10 cellular contexts compared by ENCODE assay signal in the genomic region with DNA sequence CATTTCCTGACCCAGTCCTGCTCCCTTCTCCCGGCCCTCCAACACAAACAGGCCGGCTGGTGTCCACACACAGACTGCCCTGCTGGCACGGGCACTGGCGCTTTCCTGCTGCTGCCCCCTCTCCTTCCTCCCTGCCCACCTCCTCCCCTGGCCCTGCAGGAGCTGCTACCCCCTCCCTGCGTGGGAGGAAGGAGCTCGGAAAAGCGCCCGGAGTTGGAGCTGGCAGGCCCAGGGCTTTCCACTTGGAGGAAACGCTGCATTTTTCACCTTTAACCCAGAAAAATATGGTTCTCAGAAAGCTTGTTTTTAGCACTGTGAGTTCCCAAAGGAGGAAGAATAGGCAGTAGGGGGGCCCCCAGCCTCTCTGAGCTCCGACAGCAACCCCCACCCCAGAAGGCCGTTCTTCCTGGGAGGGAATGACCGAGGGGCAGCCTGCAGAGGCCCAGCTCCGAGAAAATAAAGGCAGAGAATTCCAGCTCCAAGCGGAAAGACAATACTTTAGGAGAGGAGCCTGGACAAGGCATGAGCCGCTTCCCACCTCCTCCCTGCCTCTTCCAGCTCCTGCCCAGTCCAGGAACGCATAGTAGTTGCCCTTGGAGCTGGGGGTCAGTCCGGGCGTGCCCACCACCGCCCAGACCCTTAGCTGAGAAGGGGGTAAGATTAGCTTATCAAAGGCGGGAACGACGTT.
DNase-seq lines count a peak whose midpoint lies in the region; ATAC-seq and TF ChIP-seq lines count a peak whose summit lies in the region.
"Had no signal": no experiment of that assay in that cellular context is flagged by ENCODE, and none has a peak within 500 bp of the region (broad histone marks: within the 10 kb centered on the region; RNA-seq: fewer than 3 reads in every experiment).

No MANE protein-coding gene starts in this region.

- TF ChIP-seq CTCF in liver (IDR thresholded peaks at IDR 0.05; ENCODE audit: low read depth, low read length, missing input control) (no peak), smooth muscle cell (IDR thresholded peaks at IDR 0.05; ENCODE audit: borderline replicate concordance, insufficient read depth, poor library complexity, severe bottlenecking) (no peak), endodermal cell (conservative IDR thresholded peaks at IDR 0.05) (no peak)

- H3K27ac ChIP-seq in liver (ENCODE audit: low read depth in 1 of 2, low read length in 2 of 2) (peak overlapping the region; percentile 65 to 76), smooth muscle cell (ENCODE audit: low read depth) (peak overlapping the region; percentile 49), endodermal cell (ENCODE audit: low read depth, low read length) (no peak overlapping the region)

- no peak overlapping the region for H3K4me3 Mint-ChIP-seq in stimulated activated naive CD8-positive, alpha-beta T cell treated with anti-CD3 and anti-CD28 coated beads, Interleukin-15, amount 100 ng/mL, for 72 hours
- H3K4me3 Mint-ChIP-seq in activated CD8-positive, alpha-beta memory T cell treated with anti-CD3 and anti-CD28 coated beads, Interleukin-2, amount 10 ng/mL, durations not matched to agents 7 days and 5 days = no peak overlapping the region
- H3K4me3 Mint-ChIP-seq in endodermal cell = no peak overlapping the region
- H3K4me3 Mint-ChIP-seq: activated CD8-positive, alpha-beta T cell treated with anti-CD3 and anti-CD28 coated beads, Interleukin-2, amount 10 ng/mL, durations not matched to agents 7 days and 5 days had no signal

- CTCF ChIA-PET in activated CD8-positive, alpha-beta memory T cell treated with anti-CD3 and anti-CD28 coated beads, Interleukin-2, amount 10 ng/mL, durations not matched to agents 7 days and 5 days (lab: Charles Lee) = interaction anchor here (0.8 kb wide), 1 partner anchor 47 kb away, joined by 3 read pairs; no protein-coding TSS in a partner anchor

- DNase-seq in HCEC 1CT = peak; percentile 45
- DNase-seq in dermis microvascular lymphatic vessel endothelial cell (ENCODE audit: low read depth in 2 of 2) = peak; percentile 52 to 89
- DNase-seq in smooth muscle cell (lab: John Stamatoyannopoulos, UW; ENCODE audit: unreplicated experiment) = no peak
- no peak for DNase-seq in stimulated activated naive CD8-positive, alpha-beta T cell treated with anti-CD3 and anti-CD28 coated beads, Interleukin-15, amount 100 ng/mL, for 72 hours
- DNase-seq in activated CD8-positive, alpha-beta memory T cell treated with anti-CD3 and anti-CD28 coated beads, Interleukin-2, amount 10 ng/mL, durations not matched to agents 7 days and 5 days = no peak
- DNase-seq in endodermal cell = no peak
- DNase-seq: activated CD8-positive, alpha-beta T cell treated with anti-CD3 and anti-CD28 coated beads, Interleukin-2, amount 10 ng/mL, durations not matched to agents 7 days and 5 days; DMS53 had no signal

- H3K36me3 Mint-ChIP-seq in activated CD8-positive, alpha-beta memory T cell treated with anti-CD3 and anti-CD28 coated beads, Interleukin-2, amount 10 ng/mL, durations not matched to agents 7 days and 5 days = no peaks in the 10 kb centered on the region
- H3K36me3 Mint-ChIP-seq in endodermal cell (ENCODE audit: low read depth) = no peaks in the 10 kb centered on the region

- H2AFZ ChIP-seq in smooth muscle cell (ENCODE audit: low read depth) = no peak overlapping the region

- H3K9me3 ChIP-seq in liver (ENCODE audit: control insufficient read depth in 4 of 4, low read length in 3 of 4) = no peaks in the 10 kb centered on the region
- no peaks in the 10 kb centered on the region for H3K9me3 ChIP-seq in smooth muscle cell (replicated peaks; ENCODE audit: low read depth)
- H3K9me3 ChIP-seq in endodermal cell (ENCODE audit: control insufficient read depth, low read length) = no peaks in the 10 kb centered on the region

- H3K4me2 ChIP-seq in smooth muscle cell = peak overlapping the region; percentile 26

- WGBS in liver = 62% methylated on average over 22 of the region's 22 CpGs
- 57% methylated on average over 22 of the region's 22 CpGs for WGBS in smooth muscle cell (ENCODE audit: low lambda C conversion rate)
- 68 to 79% methylated on average over 8 to 22 of the region's 22 CpGs for WGBS in endodermal cell (ENCODE audit: insufficient coverage in 1 of 2, insufficient read length in 1 of 2), 2 experiments

- no peak for TF ChIP-seq RAD21 in liver (IDR thresholded peaks at IDR 0.05)

- peaks cover 17% of the 10 kb centered on the region for H3K27me3 Mint-ChIP-seq in stimulated activated naive CD8-positive, alpha-beta T cell treated with anti-CD3 and anti-CD28 coated beads, Interleukin-15, amount 100 ng/mL, for 72 hours
- peaks cover 29% of the 10 kb centered on the region for H3K27me3 Mint-ChIP-seq in activated CD8-positive, alpha-beta memory T cell treated with anti-CD3 and anti-CD28 coated beads, Interleukin-2, amount 10 ng/mL, durations not matched to agents 7 days and 5 days
- peaks cover 13% of the 10 kb centered on the region for H3K27me3 Mint-ChIP-seq in endodermal cell (ENCODE audit: insufficient read depth)

- H3K4me3 ChIP-seq in liver (ENCODE audit: low read depth in 1 of 3, low read length in 3 of 3) = no peak overlapping the region
- no peak overlapping the region for H3K4me3 ChIP-seq in smooth muscle cell
- H3K4me3 ChIP-seq in endodermal cell (ENCODE audit: low read length) = no peak overlapping the region

- H3K27me3 ChIP-seq in liver (ENCODE audit: control insufficient read depth in 4 of 4, insufficient read depth in 4 of 4, low read length in 3 of 4) (peaks cover 0 to 3% (median 0%) of the 10 kb centered on the region in 4 donors), smooth muscle cell (ENCODE audit: low read depth) (no peaks in the 10 kb centered on the region), endodermal cell (ENCODE audit: control insufficient read depth, insufficient read depth, low read length, poor library complexity, severe bottlenecking) (no peaks in the 10 kb centered on the region)

- H3K4me1 Mint-ChIP-seq in stimulated activated naive CD8-positive, alpha-beta T cell treated with anti-CD3 and anti-CD28 coated beads, Interleukin-15, amount 100 ng/mL, for 72 hours = no peaks in the 10 kb centered on the region
- H3K4me1 Mint-ChIP-seq in activated CD8-positive, alpha-beta memory T cell treated with anti-CD3 and anti-CD28 coated beads, Interleukin-2, amount 10 ng/mL, durations not matched to agents 7 days and 5 days = no peaks in the 10 kb centered on the region
- H3K4me1 Mint-ChIP-seq in endodermal cell = peaks cover 12% of the 10 kb centered on the region

- no peaks in the 10 kb centered on the region for H3K79me2 ChIP-seq in smooth muscle cell (ENCODE audit: low read depth)

- H3K36me3 ChIP-seq in liver (ENCODE audit: control insufficient read depth in 4 of 4, insufficient read depth in 3 of 4, low read depth in 1 of 4, low read length in 3 of 4) (no peaks in the 10 kb centered on the region), smooth muscle cell (ENCODE audit: low read depth) (no peaks in the 10 kb centered on the region), endodermal cell (ENCODE audit: control insufficient read depth, insufficient read depth, low read length) (no peaks in the 10 kb centered on the region)

- H3K9ac ChIP-seq in liver (ENCODE audit: low read depth in 1 of 2, low read length in 2 of 2) (no peak overlapping the region), smooth muscle cell (ENCODE audit: low read depth) (no peak overlapping the region), endodermal cell (ENCODE audit: extremely low read depth, low read length, poor library complexity, severe bottlenecking) (no peak overlapping the region)

- H3K4me1 ChIP-seq in liver (ENCODE audit: control insufficient read depth in 4 of 4, insufficient read depth in 4 of 4, low read length in 3 of 4) (peaks cover 0 to 8% (median 5%) of the 10 kb centered on the region in 4 donors), smooth muscle cell (ENCODE audit: low read depth) (peaks cover 19% of the 10 kb centered on the region), endodermal cell (ENCODE audit: control insufficient read depth, insufficient read depth, low read length) (peaks cover 9% of the 10 kb centered on the region)

- H4K20me1 ChIP-seq in smooth muscle cell (ENCODE audit: low read depth) = peaks cover 6% of the 10 kb centered on the region

- no peaks in the 10 kb centered on the region for H3K9me3 Mint-ChIP-seq in stimulated activated naive CD8-positive, alpha-beta T cell treated with anti-CD3 and anti-CD28 coated beads, Interleukin-15, amount 100 ng/mL, for 72 hours
- H3K9me3 Mint-ChIP-seq in activated CD8-positive, alpha-beta memory T cell treated with anti-CD3 and anti-CD28 coated beads, Interleukin-2, amount 10 ng/mL, durations not matched to agents 7 days and 5 days (ENCODE audit: low read depth) = no peaks in the 10 kb centered on the region
- H3K9me3 Mint-ChIP-seq in endodermal cell = no peaks in the 10 kb centered on the region

- no peak overlapping the region for H3K27ac Mint-ChIP-seq in stimulated activated naive CD8-positive, alpha-beta T cell treated with anti-CD3 and anti-CD28 coated beads, Interleukin-15, amount 100 ng/mL, for 72 hours
- no peak overlapping the region for H3K27ac Mint-ChIP-seq in activated CD8-positive, alpha-beta memory T cell treated with anti-CD3 and anti-CD28 coated beads, Interleukin-2, amount 10 ng/mL, durations not matched to agents 7 days and 5 days
- H3K27ac Mint-ChIP-seq in endodermal cell = no peak overlapping the region
- H3K27ac Mint-ChIP-seq: activated CD8-positive, alpha-beta T cell treated with anti-CD3 and anti-CD28 coated beads, Interleukin-2, amount 10 ng/mL, durations not matched to agents 7 days and 5 days had no signal

- ATAC-seq in stimulated activated naive CD8-positive, alpha-beta T cell treated with anti-CD3 and anti-CD28 coated beads, Interleukin-15, amount 100 ng/mL, for 72 hours = no peak
- ATAC-seq in activated CD8-positive, alpha-beta memory T cell treated with anti-CD3 and anti-CD28 coated beads, Interleukin-2, amount 10 ng/mL, durations not matched to agents 7 days and 5 days = no peak
- no peak for ATAC-seq in GM21423 (IDR thresholded peaks at IDR 0.05; ENCODE audit: unreplicated experiment)
- ATAC-seq: activated CD8-positive, alpha-beta T cell treated with anti-CD3 and anti-CD28 coated beads, Interleukin-2, amount 10 ng/mL, durations not matched to agents 7 days and 5 days had no signal

- H3F3A ChIP-seq in smooth muscle cell (ENCODE audit: low read depth) = peaks cover 11% of the 10 kb centered on the region

TF ChIP-seq in liver, 16 proteins besides CTCF, POLR2A, EP300 and RAD21 (continues in another document):
- no peak for TF ChIP-seq YY1 (IDR thresholded peaks at IDR 0.05)

Comparison
In these comparisons a context has a peak if more than half of its experiments do, and no peak if none do; other contexts are left out.
1. DNase-seq: peak in HCEC 1CT (single experiment) and dermis microvascular lymphatic vessel endothelial cell (2 of 2); none in smooth muscle cell (single experiment), stimulated activated naive CD8-positive, alpha-beta T cell treated with anti-CD3 and anti-CD28 coated beads, Interleukin-15, amount 100 ng/mL, for 72 hours (0 of 2), activated CD8-positive, alpha-beta memory T cell treated with anti-CD3 and anti-CD28 coated beads, Interleukin-2, amount 10 ng/mL, durations not matched to agents 7 days and 5 days (single experiment) and endodermal cell (single experiment).